12 cellular contexts compared by ENCODE assay signal in the genomic region with DNA sequence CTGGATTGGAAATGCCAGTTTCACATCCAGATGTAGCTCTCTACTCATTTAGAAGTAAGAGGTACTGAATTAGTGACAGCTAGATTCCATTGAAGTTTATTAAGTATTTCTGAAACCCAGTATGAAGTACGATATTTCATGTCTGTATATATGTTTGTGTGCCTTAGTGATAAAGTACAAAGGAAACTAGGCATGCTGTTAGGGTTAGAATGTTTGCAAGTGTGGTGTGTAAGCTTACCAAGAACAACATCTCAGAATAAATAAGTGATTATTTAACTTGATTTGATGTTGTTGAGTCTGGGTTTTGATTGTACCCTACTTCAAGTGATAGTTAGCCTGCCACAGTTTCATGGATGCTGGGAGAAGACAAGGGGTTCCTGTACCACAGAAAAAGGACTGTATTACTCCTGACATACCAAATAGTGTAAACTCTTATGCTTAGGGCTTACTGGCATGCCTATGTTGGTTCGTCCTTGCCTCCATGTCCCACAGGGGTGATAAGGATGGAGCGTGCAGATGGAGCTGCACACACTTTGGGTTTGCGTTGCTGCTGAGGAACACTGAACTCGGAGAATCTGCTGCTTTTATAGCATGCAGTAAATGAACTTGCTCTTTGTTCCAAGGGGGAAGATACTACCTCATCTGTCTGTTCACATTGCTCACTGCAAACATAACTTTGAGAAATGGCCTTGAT. TPM values are rescaled to one million over a fixed set of nuclear protein-coding genes. Genes with fewer than 3 reads are reported as not detected.
DNase-seq lines count a peak whose midpoint lies in the region; ATAC-seq and TF ChIP-seq lines count a peak whose summit lies in the region.
"Had no signal": no experiment of that assay in that cellular context is flagged by ENCODE, and none has a peak within 500 bp of the region (broad histone marks: within the 10 kb centered on the region; RNA-seq: fewer than 3 reads in every experiment).

No MANE protein-coding gene starts in this region.

- TF ChIP-seq CTCF in MM.1S (IDR thresholded peaks at IDR 0.05; ENCODE audit: low read length) (no peak), colonic mucosa (IDR thresholded peaks at IDR 0.05) (no peak), thyroid gland (IDR thresholded peaks at IDR 0.05) (no peak)

- H3K27ac ChIP-seq in MM.1S (ENCODE audit: low read length) = peak overlapping the region; percentile 13; the same call in 1 of the 2 replicates
- H3K27ac ChIP-seq in colonic mucosa = peak overlapping the region; percentile 7
- H3K27ac ChIP-seq in muscle layer of duodenum (ENCODE audit: low read length) = peak overlapping the region; percentile 93
- H3K27ac ChIP-seq in thyroid gland = peak overlapping the region in 2 of 3 donors; percentile 12 to 26
- H3K27ac ChIP-seq: C4-2B, VCaP had no signal

- in situ Hi-C loops in KBM-7 (cut with MboI; ENCODE audit: low pct_unique_long_range_greater_than_20kb, low sequenced_read_pairs) = no loop called here

- H3K27me3 ChIP-seq in MM.1S (replicated peaks; ENCODE audit: insufficient read depth, low read length) (no peaks in the 10 kb centered on the region), colonic mucosa (no peaks in the 10 kb centered on the region), muscle layer of duodenum (ENCODE audit: low read depth, low read length) (no peaks in the 10 kb centered on the region), thyroid gland (no peaks in the 10 kb centered on the region)

- H3K79me2 ChIP-seq in MM.1S (ENCODE audit: low read length) = peaks cover 99% of the 10 kb centered on the region

- no peaks in the 10 kb centered on the region for H3K9me2 ChIP-seq in MM.1S (replicated peaks; ENCODE audit: insufficient read depth, low read length)

- DNase-seq in MM.1S = no peak
- DNase-seq in colonic mucosa = no peak
- no peak for DNase-seq in thyroid gland
- no peak for DNase-seq in KBM-7
- no peak for DNase-seq in HK-2 (ENCODE audit: unreplicated experiment)
- DNase-seq: activated naive CD4-positive, alpha-beta T cell treated with anti-CD3 and anti-CD28 coated beads, Interleukin-2, amount 10 ng/mL, durations not matched to agents 7 days and 5 days; NCI-H1092 treated with DMSO at 0.1 percent for 48 hours; NCI-H2171 had no signal

- H3K4me2 ChIP-seq in MM.1S (ENCODE audit: low read depth, low read length) = no peak overlapping the region

- TF ChIP-seq POLR2A in thyroid gland (IDR thresholded peaks at IDR 0.05) = no peak

- H3K9me3 ChIP-seq in MM.1S (replicated peaks; ENCODE audit: insufficient read depth, low read length) (no peaks in the 10 kb centered on the region), colonic mucosa (no peaks in the 10 kb centered on the region), muscle layer of duodenum (ENCODE audit: control insufficient read depth in 1 of 2, low read length in 2 of 2) (no peaks in the 10 kb centered on the region), thyroid gland (no peaks in the 10 kb centered on the region)

- no peak for ATAC-seq in GM19452 (IDR thresholded peaks at IDR 0.05; ENCODE audit: unreplicated experiment)

- H3K4me3 ChIP-seq in MM.1S (ENCODE audit: low read length) (no peak overlapping the region), colonic mucosa (no peak overlapping the region), muscle layer of duodenum (ENCODE audit: low read depth in 1 of 2, low read length in 2 of 2) (no peak overlapping the region), thyroid gland (replicated peaks in 1 of 3) (no peak overlapping the region)

- 0 out of 2 replicates have a peak, but pooled peaks cover 3% of the 10 kb centered on the region for H3K36me3 ChIP-seq in MM.1S (replicated peaks; ENCODE audit: insufficient read depth, low read length)
- H3K36me3 ChIP-seq in colonic mucosa = no peaks in the 10 kb centered on the region
- H3K36me3 ChIP-seq in muscle layer of duodenum (ENCODE audit: control insufficient read depth in 1 of 2, insufficient read depth in 2 of 2, low read length in 2 of 2) = peaks cover 0 to 3% of the 10 kb centered on the region in 2 donors
- no peaks in the 10 kb centered on the region for H3K36me3 ChIP-seq in thyroid gland

- no peak overlapping the region for H2AFZ ChIP-seq in MM.1S (ENCODE audit: low read length)

- H3F3A ChIP-seq in MM.1S (ENCODE audit: insufficient read depth, low read length) = peaks cover 41% of the 10 kb centered on the region

- H3K9ac ChIP-seq in MM.1S (ENCODE audit: low read length) (no peak overlapping the region), colonic mucosa (ENCODE audit: low read depth in 2 of 2, low read length in 2 of 2) (peak overlapping the region in 1 of 2 donors; percentile 14)

- 93 to 95% methylated on average over 5 of the region's 5 CpGs for WGBS in thyroid gland, 2 donors

- H3K4me1 ChIP-seq in MM.1S (ENCODE audit: low read length) = peaks cover 53% of the 10 kb centered on the region
- H3K4me1 ChIP-seq in colonic mucosa = peaks cover 7% of the 10 kb centered on the region
- peaks cover 15 to 18% of the 10 kb centered on the region in 2 donors for H3K4me1 ChIP-seq in muscle layer of duodenum (ENCODE audit: control insufficient read depth in 1 of 2, insufficient read depth in 2 of 2, low read length in 2 of 2)
- H3K4me1 ChIP-seq in thyroid gland = peaks cover 13% of the 10 kb centered on the region in 2 donors

- H4K20me1 ChIP-seq in MM.1S (ENCODE audit: insufficient read depth, low read length) = no peaks in the 10 kb centered on the region

- intact Hi-C loops in colonic mucosa (cut with DNase I) = no loop called here
- intact Hi-C loops in thyroid gland (cut with DNase I) = no loop called here

RNA-seq across cellular contexts. Expression of gene FNDC3B, which starts 43.6 kb away (rescaled TPM):
- total RNA-seq in colonic mucosa (100 to 1,000 TPM in 1 of 2 donors, 10 to 100 TPM in 1; 66.7 to 142 TPM), thyroid gland (100 to 1,000 TPM; 118 to 172 (median 146) TPM)

Comparison
In these comparisons a context has a peak if more than half of its experiments do, and no peak if none do; other contexts are left out.
1. H3K27ac ChIP-seq: peak in every context shown above with its lines; median percentile 93 in muscle layer of duodenum; 19 in thyroid gland; 13 in MM.1S; 7 in colonic mucosa.